8 cellular contexts compared by ENCODE assay signal in genomic region chr1:149888999-149889289, GRCh38. TPM values are rescaled to one million over a fixed set of nuclear protein-coding genes. Genes with fewer than 3 reads are reported as not detected.
DNase-seq lines count a peak whose midpoint lies in the region; ATAC-seq and TF ChIP-seq lines count a peak whose summit lies in the region.

No MANE protein-coding gene starts in this region.

- H3K4me3 ChIP-seq in ascending aorta, result peak overlapping the region; percentile 77 to 81
- peak overlapping the region; percentile 56 to 61 for H3K4me3 ChIP-seq in left lung
- H3K4me3 ChIP-seq in upper lobe of left lung, result peak overlapping the region in 3 of 4 donors; percentile 54 to 67 (median 61)

- intact Hi-C loops in ascending aorta (cut with DNase I) (loop anchor here (1.0 kb wide), 2 partner anchors 10 to 28 kb away; partner anchors contain the start of genes BOLA1 and SV2A), left lung (cut with DNase I) (no loop called here)

- WGBS in upper lobe of left lung, 2 donors, result 20 to 42% methylated on average over 6 of the region's 6 CpGs

- no peaks in the 10 kb centered on the region for H3K9me3 ChIP-seq in ascending aorta
- H3K9me3 ChIP-seq in left lung, result no peaks in the 10 kb centered on the region
- no peaks in the 10 kb centered on the region for H3K9me3 ChIP-seq in upper lobe of left lung

- DNase-seq in SIG-M5 treated with dmso at 0.1 percent for 504 hours (lab: John Stamatoyannopoulos, UW; ENCODE audit: unreplicated experiment) (peak; percentile 66), SIG-M5 (lab: John Stamatoyannopoulos, UW) (no peak), ascending aorta (ENCODE audit: low spot score in 2 of 2) (peak in 1 of 2 donors; percentile 79), left lung (no peak), upper lobe of left lung (no peak), erythroblast (lab: John Stamatoyannopoulos, UW) (no peak)

- H3K27ac ChIP-seq in ascending aorta (peak overlapping the region; percentile 97 to 100), left lung (peak overlapping the region; percentile 97 to 100), upper lobe of left lung (peak overlapping the region; percentile 99 to 100 (median 100))

- H3K4me1 ChIP-seq in ascending aorta, result peaks cover 7 to 12% of the 10 kb centered on the region in 2 donors
- peaks cover 4 to 22% of the 10 kb centered on the region in 2 donors for H3K4me1 ChIP-seq in left lung
- H3K4me1 ChIP-seq in upper lobe of left lung, result peaks cover 12 to 19% (median 15%) of the 10 kb centered on the region in 4 donors

- H3K36me3 ChIP-seq in ascending aorta (no peaks in the 10 kb centered on the region), left lung (no peaks in the 10 kb centered on the region), upper lobe of left lung (no peaks in the 10 kb centered on the region)

- TF ChIP-seq CTCF in ascending aorta (IDR thresholded peaks at IDR 0.05) (no peak), left lung (IDR thresholded peaks at IDR 0.05) (no peak), upper lobe of left lung (IDR thresholded peaks at IDR 0.05) (no peak)

- no peaks in the 10 kb centered on the region for H3K27me3 ChIP-seq in ascending aorta
- H3K27me3 ChIP-seq in left lung, result no peaks in the 10 kb centered on the region
- no peaks in the 10 kb centered on the region for H3K27me3 ChIP-seq in upper lobe of left lung

- TF ChIP-seq POLR2A in upper lobe of left lung (IDR thresholded peaks at IDR 0.05) (no peak), erythroblast (IDR thresholded peaks at IDR 0.05; ENCODE audit: low read length) (no peak)

- no peak for TF ChIP-seq EP300 in upper lobe of left lung (IDR thresholded peaks at IDR 0.05)

- no peak for ATAC-seq in left lung
- ATAC-seq in upper lobe of left lung (ENCODE audit: low FRiP score in 2 of 2), result no peak
- no peak for ATAC-seq in GM19463 (IDR thresholded peaks at IDR 0.05; ENCODE audit: unreplicated experiment)
- ATAC-seq in GM21619 (IDR thresholded peaks at IDR 0.05; ENCODE audit: unreplicated experiment), result no peak

RNA-seq across cellular contexts. Expression of gene BOLA1, which starts 10.4 kb away (rescaled TPM):
- total RNA-seq in ascending aorta (36.7 TPM), left lung (10 to 100 TPM; 11.4 to 13.1 TPM), upper lobe of left lung (10 to 100 TPM; 11.1 to 23.0 (median 14.5) TPM)

RNA-seq across cellular contexts. Expression of gene SV2A, which starts 28.7 kb away (rescaled TPM):
- total RNA-seq in ascending aorta, result 5.9 TPM
- 1 to 10 TPM; 3.3 to 3.4 TPM for total RNA-seq in left lung
- 1 to 10 TPM in 3 of 6 donors, under 1 TPM in 3; 0.44 to 1.6 (median 0.98) TPM for total RNA-seq in upper lobe of left lung

RNA-seq across cellular contexts. Expression of gene SF3B4, which starts 38.7 kb away (rescaled TPM):
- total RNA-seq in ascending aorta (87.3 TPM), left lung (10 to 100 TPM; 39.4 to 54.0 TPM), upper lobe of left lung (10 to 100 TPM in 5 of 6 donors, 1 to 10 TPM in 1; 9.4 to 49.1 (median 15.2) TPM)

RNA-seq across cellular contexts. Expression of gene MTMR11, which starts 47.7 kb away (rescaled TPM):
- total RNA-seq in ascending aorta (39.8 TPM), left lung (10 to 100 TPM; 12.7 to 18.0 TPM), upper lobe of left lung (10 to 100 TPM in 4 of 6 donors, 1 to 10 TPM in 2; 5.9 to 19.9 (median 13.6) TPM)
